Comparison of ENCODE assay signal across 20 cellular contexts in genomic region chr3:10361375-10361774, GRCh38. TPM values are rescaled to one million over a fixed set of nuclear protein-coding genes. Genes with fewer than 3 reads are reported as not detected.
A peak's percentile ranks its signal among the peaks of the same experiment; 100 is the strongest.
DNase-seq lines count a peak whose midpoint lies in the region; ATAC-seq and TF ChIP-seq lines count a peak whose summit lies in the region.
"Had no signal": no experiment of that assay in that cellular context is flagged by ENCODE, and none has a peak within 500 bp of the region (broad histone marks: within the 10 kb centered on the region; RNA-seq: fewer than 3 reads in every experiment).

No MANE protein-coding gene starts in this region.

- no peak for ATAC-seq in GM19463 (IDR thresholded peaks at IDR 0.05; ENCODE audit: unreplicated experiment)
- ATAC-seq: pancreas had no signal

- H3K4me3 ChIP-seq in esophagus squamous epithelium (no peak overlapping the region), ascending aorta (no peak overlapping the region)
- H3K4me3 ChIP-seq: esophagus muscularis mucosa, pancreas had no signal

- no peak overlapping the region for H3K27ac ChIP-seq in esophagus squamous epithelium
- H3K27ac ChIP-seq in ascending aorta = no peak overlapping the region
- H3K27ac ChIP-seq: esophagus muscularis mucosa, pancreas, RWPE1 had no signal

- TF ChIP-seq POLR2A in esophagus squamous epithelium (IDR thresholded peaks at IDR 0.05) = no peak

- WGBS in esophagus squamous epithelium, 2 donors = 48 to 69% methylated on average over 5 of the region's 5 CpGs

- H3K4me1 ChIP-seq in esophagus squamous epithelium (no peaks in the 10 kb centered on the region), ascending aorta (no peaks in the 10 kb centered on the region)
- H3K4me1 ChIP-seq: pancreas had no signal

- no peak for TF ChIP-seq CTCF in esophagus squamous epithelium (IDR thresholded peaks at IDR 0.05)
- TF ChIP-seq CTCF in ascending aorta (IDR thresholded peaks at IDR 0.05) = no peak

- H3K9me3 ChIP-seq in esophagus squamous epithelium (no peaks in the 10 kb centered on the region), ascending aorta (no peaks in the 10 kb centered on the region)
- H3K9me3 ChIP-seq: pancreas had no signal

- H3K27me3 ChIP-seq in esophagus squamous epithelium (peaks cover 0 to 12% (median 0%) of the 10 kb centered on the region in 4 donors), ascending aorta (no peaks in the 10 kb centered on the region)
- H3K27me3 ChIP-seq: pancreas had no signal

- peak; percentile 65 for DNase-seq in DMS79 treated with DMSO at 0.1 percent for 48 hours (lab: John Stamatoyannopoulos, UW)
- DNase-seq in NCI-H146 treated with DMSO at 0.1 percent for 48 hours (lab: John Stamatoyannopoulos, UW; ENCODE audit: unreplicated experiment) = peak; percentile 30
- peak; percentile 79 for DNase-seq in NCI-H774 (lab: John Stamatoyannopoulos, UW)
- peak; percentile 69 for DNase-seq in myocyte (ENCODE audit: low read depth)
- DNase-seq in esophagus squamous epithelium (lab: John Stamatoyannopoulos, UW) = no peak
- DNase-seq in ascending aorta (ENCODE audit: low spot score in 2 of 2) = no peak
- DNase-seq: activated CD4-positive, alpha-beta T cell treated with anti-CD3 and anti-CD28 coated beads for 4 hours; activated CD8-positive, alpha-beta memory T cell treated with anti-CD3 and anti-CD28 coated beads, Interleukin-2, amount 50 U/mL, for 4 hours; activated effector memory CD4-positive, alpha-beta T cell treated with anti-CD3 and anti-CD28 coated beads, Interleukin-2, amount 50 U/mL, for 16 hours; AML-193; amniotic stem cell; effector CD8-positive, alpha-beta T cell; Karpas-422; naive B cell; NCI-H187; stimulated activated CD4-positive, alpha-beta T cell treated with anti-CD3 and anti-CD28 coated beads, Interleukin-2, amount 100 ng/mL, for 48 hours had no signal

- intact Hi-C loops in esophagus squamous epithelium (cut with DNase I) (no loop called here), ascending aorta (cut with DNase I) (no loop called here)

- no peaks in the 10 kb centered on the region for H3K36me3 ChIP-seq in esophagus squamous epithelium
- H3K36me3 ChIP-seq in ascending aorta = no peaks in the 10 kb centered on the region
- H3K36me3 ChIP-seq: esophagus muscularis mucosa, pancreas had no signal

RNA-seq across cellular contexts. Expression of gene SEC13, which starts 40.5 kb away (rescaled TPM):
- 123 and 192 TPM in 2 replicates for total RNA-seq in myocyte
- polyA plus RNA-seq in myocyte (2012) = 212 TPM
- total RNA-seq in esophagus squamous epithelium = 100 to 1,000 TPM in 2 of 4 donors, 10 to 100 TPM in 2; 80.3 to 109 (median 94.7) TPM
- total RNA-seq in ascending aorta = 63.0 TPM

Comparison
In these comparisons a context has a peak if more than half of its experiments do, and no peak if none do; other contexts are left out.
1. DNase-seq: peak in DMS79 treated with DMSO at 0.1 percent for 48 hours (single experiment), NCI-H146 treated with DMSO at 0.1 percent for 48 hours (single experiment), NCI-H774 (single experiment) and myocyte (single experiment); none in esophagus squamous epithelium (single experiment) and ascending aorta (0 of 2).